In genomic region chr22:32533265-32534068, GRCh38 we compare ENCODE assay signal across 11 cellular contexts. TPM values are rescaled to one million over a fixed set of nuclear protein-coding genes. Genes with fewer than 3 reads are reported as not detected.
DNase-seq lines count a peak whose midpoint lies in the region; ATAC-seq and TF ChIP-seq lines count a peak whose summit lies in the region.
"Had no signal": no experiment of that assay in that cellular context is flagged by ENCODE, and none has a peak within 500 bp of the region (broad histone marks: within the 10 kb centered on the region; RNA-seq: fewer than 3 reads in every experiment).

No MANE protein-coding gene starts in this region.

- H3K14ac ChIP-seq in mesenchymal stem cell (ENCODE audit: low read length in 2 of 2) = peak overlapping the region in 1 of 2 experiments; percentile 91

- no peak overlapping the region for H2BK5ac ChIP-seq in mesenchymal stem cell (ENCODE audit: low read depth, low read length, poor library complexity, severe bottlenecking)

- H3K4me2 ChIP-seq in mesenchymal stem cell (ENCODE audit: low read length, poor library complexity, severe bottlenecking) = no peak overlapping the region

- 64% methylated on average over 14 of the region's 14 CpGs for WGBS in mesenchymal stem cell
- 73 to 85% methylated on average over 11 to 14 of the region's 14 CpGs for WGBS in testis, 2 donors

- H3K27ac ChIP-seq in mesenchymal stem cell (ENCODE audit: low read length, poor library complexity, severe bottlenecking) = no peak overlapping the region
- H3K27ac ChIP-seq in testis = peak overlapping the region; percentile 26 to 84

- H3K36me3 ChIP-seq in mesenchymal stem cell (ENCODE audit: control insufficient read depth in 1 of 2, insufficient read depth in 2 of 2, low read depth in 1 of 2, low read length in 2 of 2) (no peaks in the 10 kb centered on the region), testis (ENCODE audit: low read depth, missing control alignments) (no peaks in the 10 kb centered on the region)

- peaks cover 7% of the 10 kb centered on the region for H3K4me1 ChIP-seq in mesenchymal stem cell (ENCODE audit: control insufficient read depth, insufficient read depth, low read depth, low read length)
- H3K4me1 ChIP-seq in testis = peaks cover 38% of the 10 kb centered on the region

- no peaks in the 10 kb centered on the region for H3K79me1 ChIP-seq in mesenchymal stem cell (replicated peaks; ENCODE audit: low read length, poor library complexity, severe bottlenecking)

- intact Hi-C loops in testis (cut with DNase I; ENCODE audit: low total_unique reads) = loop anchor here (5.0 kb wide), 2 partner anchors 89 to 319 kb away; no protein-coding TSS in a partner anchor

- H3K27me3 ChIP-seq in mesenchymal stem cell (ENCODE audit: control insufficient read depth in 1 of 2, insufficient read depth in 1 of 2, low read length in 2 of 2) = peaks cover 0 to 30% of the 10 kb centered on the region in 2 experiments
- H3K27me3 ChIP-seq in testis = no peaks in the 10 kb centered on the region

- H3K4ac ChIP-seq in mesenchymal stem cell (ENCODE audit: low read depth in 1 of 2, low read length in 2 of 2) = peak overlapping the region; percentile 73 to 87

- ATAC-seq in HG02981 (IDR thresholded peaks at IDR 0.05; ENCODE audit: unreplicated experiment) (no peak), GM21515 (IDR thresholded peaks at IDR 0.05; ENCODE audit: unreplicated experiment) (no peak), HG03354 (IDR thresholded peaks at IDR 0.05; ENCODE audit: poor library complexity, severe bottlenecking, unreplicated experiment) (no peak)
- ATAC-seq: activated CD4-positive, CD25-positive, alpha-beta regulatory T cell treated with anti-CD3 and anti-CD28 coated beads, Interleukin-2, amount 50 U/mL, for 24 hours had no signal

- TF ChIP-seq CTCF in choroid plexus epithelial cell (conservative IDR thresholded peaks at IDR 0.05; ENCODE audit: low read depth, low read length) = no peak
- TF ChIP-seq CTCF in testis (IDR thresholded peaks at IDR 0.05) = no peak

- H2BK120ac ChIP-seq in mesenchymal stem cell (ENCODE audit: low read depth, low read length) = peak overlapping the region; percentile 66

- TF ChIP-seq POLR2A in testis (IDR thresholded peaks at IDR 0.05) = no peak

- peak overlapping the region; percentile 98 for H2BK15ac ChIP-seq in mesenchymal stem cell (ENCODE audit: low read depth, poor library complexity, severe bottlenecking)

- no peaks in the 10 kb centered on the region for H3K9me3 ChIP-seq in mesenchymal stem cell (ENCODE audit: control insufficient read depth, low read length)
- no peaks in the 10 kb centered on the region for H3K9me3 ChIP-seq in testis

- H4K8ac ChIP-seq in mesenchymal stem cell (ENCODE audit: low read length) = no peak overlapping the region

- peak overlapping the region; percentile 61 to 85 for H3K18ac ChIP-seq in mesenchymal stem cell (ENCODE audit: low read depth in 1 of 2, low read length in 2 of 2)

- peak overlapping the region; percentile 56 for H4K91ac ChIP-seq in mesenchymal stem cell (ENCODE audit: low read length)

- H3K4me3 ChIP-seq in choroid plexus epithelial cell (ENCODE audit: low read depth, low read length) (no peak overlapping the region), mesenchymal stem cell (ENCODE audit: insufficient read depth in 1 of 2, low read depth in 1 of 2, low read length in 2 of 2) (peak overlapping the region in 1 of 2 experiments; percentile 29), testis (no peak overlapping the region)

- H3K9ac ChIP-seq in mesenchymal stem cell (ENCODE audit: low read length) = peak overlapping the region; percentile 67

- peak overlapping the region; percentile 92 to 98 for H2BK12ac ChIP-seq in mesenchymal stem cell (ENCODE audit: low read length in 2 of 2)

- no peak overlapping the region for H2AFZ ChIP-seq in mesenchymal stem cell (ENCODE audit: low read depth, low read length)

- no peak overlapping the region for H2AK5ac ChIP-seq in mesenchymal stem cell (ENCODE audit: low read length, severe bottlenecking)

- DNase-seq in NCI-H524 (lab: John Stamatoyannopoulos, UW) (peak; percentile 98), choroid plexus epithelial cell (ENCODE audit: low read depth) (peak; percentile 26), mesenchymal stem cell (peak; percentile 87), testis (no peak), germinal center (ENCODE audit: low spot score) (no peak)
- DNase-seq: DMS79, NCI-H1930 had no signal

- H3K23ac ChIP-seq in mesenchymal stem cell (ENCODE audit: low read length in 2 of 2) = peak overlapping the region in 1 of 2 experiments; percentile 96

RNA-seq across cellular contexts. Expression of gene FBXO7, which starts 58.9 kb away (rescaled TPM):
- 94.9 TPM for polyA plus RNA-seq in mesenchymal stem cell (2013, experiment 1 of 2)
- 95.3 TPM for polyA plus RNA-seq in mesenchymal stem cell (2013, experiment 2 of 2)
- 100 to 1,000 TPM; 184 to 203 TPM for total RNA-seq in testis
- polyA plus RNA-seq in testis (ENCODE audit: insufficient read depth, low read depth, low replicate concordance) = 270 TPM

Comparison
In these comparisons a context has a peak if more than half of its experiments do, and no peak if none do; other contexts are left out.
1. DNase-seq: peak in NCI-H524 (2 of 2), choroid plexus epithelial cell (single experiment) and mesenchymal stem cell (single experiment); none in testis (single experiment) and germinal center (single experiment).